ENCODE assay signal across 1 cellular context in the genomic region with DNA sequence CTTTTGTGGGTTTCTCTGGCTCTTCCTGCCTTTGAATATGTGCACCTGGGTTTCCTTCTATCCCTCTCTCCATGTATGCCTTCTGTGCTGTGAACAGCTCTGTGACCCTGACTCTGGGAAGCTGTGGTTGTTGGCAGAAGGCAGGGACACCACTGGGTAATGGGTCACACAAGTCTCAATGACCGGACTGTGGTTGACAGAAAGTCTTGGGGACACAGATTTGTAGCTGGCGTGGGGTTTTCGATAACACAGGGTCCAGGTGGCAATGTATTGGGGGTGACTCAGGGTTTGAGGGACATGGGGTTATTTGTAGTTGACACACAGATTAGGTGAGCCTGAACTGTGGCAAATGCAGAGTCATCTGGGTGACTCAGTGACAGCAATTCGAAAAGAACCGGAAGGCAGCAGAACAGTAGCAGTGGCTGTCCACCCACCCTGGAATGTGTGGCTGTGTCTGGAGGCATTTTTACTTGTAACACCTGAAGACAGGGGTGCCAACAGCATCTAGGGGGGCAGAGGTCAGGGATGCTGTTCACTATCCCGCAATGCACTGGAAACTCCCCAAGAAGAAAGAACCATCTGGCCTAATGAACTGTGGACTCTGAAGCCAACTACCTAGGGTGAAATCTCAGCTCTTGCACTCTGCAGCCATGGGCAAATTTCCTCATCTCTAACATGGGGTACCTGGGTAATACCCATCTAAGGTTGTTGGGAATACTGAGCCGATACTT.
TF ChIP-seq lines count a peak whose summit lies in the region.

No MANE protein-coding gene starts in this region.

TF ChIP-seq in K562, 482 proteins besides CTCF, POLR2A, EP300 and RAD21 (continued from another document and continues in another):
- peak in 1 of 2 experiments; percentile 74; a peak in 2 of 4 replicates for TF ChIP-seq ZMIZ1 (IDR thresholded peaks at IDR 0.05; ENCODE audit: low read depth in 2 of 2, low read length in 2 of 2)
- TF ChIP-seq MTA2 (IDR thresholded peaks at IDR 0.05; ENCODE audit: low read depth), result peak; percentile 57; the same call in 1 of the 2 replicates
- peak; percentile 96 for TF ChIP-seq DPF2 (IDR thresholded peaks at IDR 0.05)
- TF ChIP-seq HCFC1 (IDR thresholded peaks at IDR 0.05; ENCODE audit: low read depth, low read length), result no peak
- peak; percentile 82 for TF ChIP-seq MEIS2 (IDR thresholded peaks at IDR 0.05; ENCODE audit: partially characterized antibody)
- peak; percentile 50; the same call in 1 of the 2 replicates for TF ChIP-seq NBN (IDR thresholded peaks at IDR 0.05; ENCODE audit: low read depth)
- 0 out of 2 replicates have a peak, but pooled peaks have one; percentile 50 for TF ChIP-seq PML (IDR thresholded peaks at IDR 0.05; ENCODE audit: low read length)
- peak; percentile 96 for TF ChIP-seq CBFA2T2 (conservative IDR thresholded peaks at IDR 0.05)
- TF ChIP-seq HDAC2 (IDR thresholded peaks at IDR 0.05), result peak; percentile 97
- TF ChIP-seq TEAD1 (CRISPR knock-in tag; IDR thresholded peaks at IDR 0.05), result peak in 1 of 2 experiments; percentile 93; a peak in 2 of 4 replicates
- TF ChIP-seq CREB3L1 (IDR thresholded peaks at IDR 0.05; ENCODE audit: borderline replicate concordance, low read depth), result peak; percentile 47; the same call in 1 of the 2 replicates
- peak; percentile 57 for TF ChIP-seq FOS (IDR thresholded peaks at IDR 0.05; ENCODE audit: extremely low read depth, insufficient read length)
- peak; percentile 90 for TF ChIP-seq SMARCE1 (IDR thresholded peaks at IDR 0.05)
- peak in 1 of 2 experiments; percentile 41; a peak in 1 of 4 replicates for TF ChIP-seq CSDE1 (IDR thresholded peaks at IDR 0.05)
- peak; percentile 67 for TF ChIP-seq SMARCC2 (IDR thresholded peaks at IDR 0.05; ENCODE audit: low read depth)
- TF ChIP-seq ZNF444 (CRISPR knock-in tag; IDR thresholded peaks at IDR 0.05), result no peak
- TF ChIP-seq ZBTB5 (IDR thresholded peaks at IDR 0.05), result no peak
- TF ChIP-seq, protein P1, sequence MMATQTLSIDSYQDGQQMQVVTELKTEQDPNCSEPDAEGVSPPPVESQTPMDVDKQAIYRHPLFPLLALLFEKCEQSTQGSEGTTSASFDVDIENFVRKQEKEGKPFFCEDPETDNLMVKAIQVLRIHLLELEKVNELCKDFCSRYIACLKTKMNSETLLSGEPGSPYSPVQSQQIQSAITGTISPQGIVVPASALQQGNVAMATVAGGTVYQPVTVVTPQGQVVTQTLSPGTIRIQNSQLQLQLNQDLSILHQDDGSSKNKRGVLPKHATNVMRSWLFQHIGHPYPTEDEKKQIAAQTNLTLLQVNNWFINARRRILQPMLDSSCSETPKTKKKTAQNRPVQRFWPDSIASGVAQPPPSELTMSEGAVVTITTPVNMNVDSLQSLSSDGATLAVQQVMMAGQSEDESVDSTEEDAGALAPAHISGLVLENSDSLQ (IDR thresholded peaks at IDR 0.05), result peak; percentile 87
- TF ChIP-seq TBL1XR1 (IDR thresholded peaks at IDR 0.05; ENCODE audit: low read length in 2 of 2), result peak in 1 of 2 experiments; percentile 78; a peak in 2 of 4 replicates
- TF ChIP-seq ADNP (tag; IDR thresholded peaks at IDR 0.05), result no peak
- no peak for TF ChIP-seq KAT7 (CRISPR knock-in tag; IDR thresholded peaks at IDR 0.05; ENCODE audit: borderline replicate concordance)
- peak in 1 of 2 experiments; percentile 98; a peak in 2 of 4 replicates for TF ChIP-seq HDAC1 (IDR thresholded peaks at IDR 0.05)
- 0 out of 2 replicates have a peak, but pooled peaks have one; percentile 32 for TF ChIP-seq IFI16 (CRISPR knock-in tag; IDR thresholded peaks at IDR 0.05)
- TF ChIP-seq, protein P2, sequence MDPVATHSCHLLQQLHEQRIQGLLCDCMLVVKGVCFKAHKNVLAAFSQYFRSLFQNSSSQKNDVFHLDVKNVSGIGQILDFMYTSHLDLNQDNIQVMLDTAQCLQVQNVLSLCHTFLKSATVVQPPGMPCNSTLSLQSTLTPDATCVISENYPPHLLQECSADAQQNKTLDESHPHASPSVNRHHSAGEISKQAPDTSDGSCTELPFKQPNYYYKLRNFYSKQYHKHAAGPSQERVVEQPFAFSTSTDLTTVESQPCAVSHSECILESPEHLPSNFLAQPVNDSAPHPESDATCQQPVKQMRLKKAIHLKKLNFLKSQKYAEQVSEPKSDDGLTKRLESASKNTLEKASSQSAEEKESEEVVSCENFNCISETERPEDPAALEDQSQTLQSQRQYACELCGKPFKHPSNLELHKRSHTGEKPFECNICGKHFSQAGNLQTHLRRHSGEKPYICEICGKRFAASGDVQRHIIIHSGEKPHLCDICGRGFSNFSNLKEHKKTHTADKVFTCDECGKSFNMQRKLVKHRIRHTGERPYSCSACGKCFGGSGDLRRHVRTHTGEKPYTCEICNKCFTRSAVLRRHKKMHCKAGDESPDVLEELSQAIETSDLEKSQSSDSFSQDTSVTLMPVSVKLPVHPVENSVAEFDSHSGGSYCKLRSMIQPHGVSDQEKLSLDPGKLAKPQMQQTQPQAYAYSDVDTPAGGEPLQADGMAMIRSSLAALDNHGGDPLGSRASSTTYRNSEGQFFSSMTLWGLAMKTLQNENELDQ (CRISPR knock-in tag; IDR thresholded peaks at IDR 0.05; ENCODE audit: borderline replicate concordance), result 0 out of 2 replicates have a peak, but pooled peaks have one; percentile 76
- TF ChIP-seq FOSL1 (tag; conservative IDR thresholded peaks at IDR 0.05), result peak; percentile 95
- TF ChIP-seq ZNF589 (CRISPR knock-in tag; IDR thresholded peaks at IDR 0.05; ENCODE audit: low read depth), result peak; percentile 64; the same call in 1 of the 2 replicates
- TF ChIP-seq ZFP36 (IDR thresholded peaks at IDR 0.05; ENCODE audit: low read depth, low read length, partially characterized antibody), result no peak
- TF ChIP-seq KDM1A (IDR thresholded peaks at IDR 0.05), result peak; percentile 100
- 0 out of 2 replicates have a peak, but pooled peaks have one; percentile 67 for TF ChIP-seq CUX1 (CRISPR knock-in tag; IDR thresholded peaks at IDR 0.05)
- TF ChIP-seq TAL1 (IDR thresholded peaks at IDR 0.05), result peak; percentile 78
- TF ChIP-seq CBFA2T3 (IDR thresholded peaks at IDR 0.05), result peak; percentile 97
- peak; percentile 53; the same call in 1 of the 2 replicates for TF ChIP-seq LEF1 (IDR thresholded peaks at IDR 0.05)
- TF ChIP-seq ARNT (IDR thresholded peaks at IDR 0.05), result no peak; a peak in 1 of 4 replicates
- TF ChIP-seq FOXA3 (CRISPR knock-in tag; conservative IDR thresholded peaks at IDR 0.05 in 1 of 2, IDR thresholded peaks at IDR 0.05 in 1 of 2), result peak in 1 of 2 experiments; percentile 98; a peak in 2 of 4 replicates
- 0 out of 2 replicates have a peak, but pooled peaks have one; percentile 12 for TF ChIP-seq HINFP (tag; conservative IDR thresholded peaks at IDR 0.05; ENCODE audit: low read depth)
- TF ChIP-seq ZNF316 (IDR thresholded peaks at IDR 0.05), result peak; percentile 96
